ENCODE assay signal across 28 cellular contexts in the genomic region with DNA sequence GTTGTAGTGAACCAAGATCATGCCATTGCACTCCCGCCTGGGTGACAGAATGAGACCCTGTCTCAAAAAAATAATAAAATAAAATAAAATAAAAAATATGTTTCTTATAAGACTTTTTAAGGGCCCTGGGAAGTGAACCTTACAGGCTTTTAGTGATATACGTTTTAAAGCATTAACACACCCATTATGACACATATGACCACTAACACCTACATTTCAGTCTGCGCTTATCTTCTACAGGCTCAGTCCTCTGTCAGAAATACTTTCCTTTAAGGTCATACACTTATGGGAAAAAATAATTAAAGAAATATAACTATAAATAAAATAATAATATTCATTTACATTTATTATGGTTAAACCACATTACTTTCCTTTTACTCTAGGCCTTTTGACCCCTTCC.
"Had no signal": no experiment of that assay in that cellular context is flagged by ENCODE, and none has a peak within 500 bp of the region (broad histone marks: within the 10 kb centered on the region; RNA-seq: fewer than 3 reads in every experiment).

No MANE protein-coding gene starts in this region.

- ATAC-seq: esophagus mucosa; gastroesophageal sphincter; heart left ventricle; left ventricle myocardium superior; lower lobe of right lung; sciatic nerve; stimulated activated naive CD8-positive, alpha-beta T cell treated with anti-CD3 and anti-CD28 coated beads, Interleukin-15, amount 100 ng/mL, for 72 hours had no signal

- H3K9me3 Mint-ChIP-seq: central memory CD8-positive, alpha-beta T cell; nephron; stimulated activated naive CD8-positive, alpha-beta T cell treated with anti-CD3 and anti-CD28 coated beads, Interleukin-15, amount 100 ng/mL, for 72 hours; type B pancreatic cell had no signal

- H3K27ac ChIP-seq: coronary artery, epithelial cell of prostate, gastroesophageal sphincter, heart left ventricle, hepatocyte, lower lobe of right lung, prostate gland, right atrium auricular region, testis, tibial artery had no signal

- H3K4me3 ChIP-seq: coronary artery, gastroesophageal sphincter, heart left ventricle, hepatocyte, lower lobe of right lung, prostate gland, right atrium auricular region, smooth muscle cell, testis, tibial artery had no signal

- H3K4me3 Mint-ChIP-seq: central memory CD8-positive, alpha-beta T cell; nephron; stimulated activated naive CD8-positive, alpha-beta T cell treated with anti-CD3 and anti-CD28 coated beads, Interleukin-15, amount 100 ng/mL, for 72 hours; type B pancreatic cell had no signal

- H3K9me3 ChIP-seq: gastroesophageal sphincter, heart left ventricle, lower lobe of right lung, prostate gland, right atrium auricular region, testis, tibial artery had no signal

- H3K27ac Mint-ChIP-seq: nephron; stimulated activated naive CD8-positive, alpha-beta T cell treated with anti-CD3 and anti-CD28 coated beads, Interleukin-15, amount 100 ng/mL, for 72 hours; type B pancreatic cell had no signal

- H3K27me3 Mint-ChIP-seq: central memory CD8-positive, alpha-beta T cell; stimulated activated naive CD8-positive, alpha-beta T cell treated with anti-CD3 and anti-CD28 coated beads, Interleukin-15, amount 100 ng/mL, for 72 hours; type B pancreatic cell had no signal

- H3K36me3 ChIP-seq: prostate gland had no signal

- DNase-seq: effector CD4-positive, alpha-beta T cell; foreskin fibroblast; heart left ventricle; islet precursor cell; kidney glomerular epithelial cell; left ventricle myocardium superior; lower lobe of right lung; nucleus accumbens; stimulated activated CD4-positive, alpha-beta T cell treated with anti-CD3 and anti-CD28 coated beads, Interleukin-12 subunit alpha, Interleukin-12 subunit beta, amount 100 ng/mL, for 4 hours; stimulated activated CD4-positive, alpha-beta T cell treated with anti-CD3 and anti-CD28 coated beads, Interleukin-1b, Interleukin-23, amount 100 ng/mL, for 48 hours; stimulated activated CD4-positive, alpha-beta T cell treated with anti-CD3 and anti-CD28 coated beads, Interleukin-4, amount 100 ng/mL, for 1 hour; stimulated activated CD8-positive, alpha-beta memory T cell treated with anti-CD3 and anti-CD28 coated beads, Interleukin-4, amount 100 ng/mL, for 48 hours; stimulated activated naive CD4-positive, alpha-beta T cell; stimulated activated naive CD8-positive, alpha-beta T cell treated with anti-CD3 and anti-CD28 coated beads, Interleukin-15, amount 100 ng/mL, for 72 hours; testis; tibial artery had no signal

- H3K27me3 ChIP-seq: gastroesophageal sphincter, heart left ventricle, hepatocyte, right atrium auricular region, testis, tibial artery had no signal
